Comparison of ENCODE assay signal across 12 cellular contexts in genomic region chr10:80136134-80136571, GRCh38. TPM values are rescaled to one million over a fixed set of nuclear protein-coding genes. Genes with fewer than 3 reads are reported as not detected.
A peak's percentile ranks its signal among the peaks of the same experiment; 100 is the strongest.
DNase-seq lines count a peak whose midpoint lies in the region; ATAC-seq and TF ChIP-seq lines count a peak whose summit lies in the region.
"Had no signal": no experiment of that assay in that cellular context is flagged by ENCODE, and none has a peak within 500 bp of the region (broad histone marks: within the 10 kb centered on the region; RNA-seq: fewer than 3 reads in every experiment).

No MANE protein-coding gene starts in this region.

- H3K9me3 ChIP-seq in SJSA1 (replicated peaks): no peaks in the 10 kb centered on the region

- H3K27ac Mint-ChIP-seq in stimulated activated naive CD8-positive, alpha-beta T cell treated with anti-CD3 and anti-CD28 coated beads, Interleukin-15, amount 100 ng/mL, for 72 hours: no peak overlapping the region
- H3K27ac Mint-ChIP-seq: effector memory CD8-positive, alpha-beta T cell had no signal

- H3K4me1 ChIP-seq in SJSA1 (replicated peaks) (peaks cover 25% of the 10 kb centered on the region), foreskin keratinocyte (no peaks in the 10 kb centered on the region)

- no peak overlapping the region for H3K4me3 Mint-ChIP-seq in stimulated activated naive CD8-positive, alpha-beta T cell treated with anti-CD3 and anti-CD28 coated beads, Interleukin-15, amount 100 ng/mL, for 72 hours
- H3K4me3 Mint-ChIP-seq: effector memory CD8-positive, alpha-beta T cell had no signal

- no peak overlapping the region for H3K4me3 ChIP-seq in SJSA1
- no peak overlapping the region for H3K4me3 ChIP-seq in retinal pigment epithelial cell (ENCODE audit: low read length)

- DNase-seq in AG20443 (ENCODE audit: low spot score) (peak; percentile 87), SJSA1 (ENCODE audit: low read depth in 1 of 2, low spot score in 2 of 2) (peak; percentile 70 to 75), foreskin keratinocyte (no peak), retinal pigment epithelial cell (ENCODE audit: low read depth) (peak; percentile 30), iPS-NIHi7 (ENCODE audit: extremely low spot score) (no peak)
- no peak for DNase-seq in activated CD4-positive, alpha-beta T cell treated with anti-CD3 and anti-CD28 coated beads, Interleukin-2, amount 50 U/mL, for 48 hours
- no peak for DNase-seq in stimulated activated naive CD8-positive, alpha-beta T cell treated with anti-CD3 and anti-CD28 coated beads, Interleukin-15, amount 100 ng/mL, for 72 hours
- DNase-seq: effector memory CD8-positive, alpha-beta T cell; midbrain; stimulated activated CD4-positive, alpha-beta T cell treated with anti-CD3 and anti-CD28 coated beads, Interleukin-2, amount 100 ng/mL, for 24 hours had no signal

- ATAC-seq in foreskin keratinocyte (peak; percentile 41), GM18867 (IDR thresholded peaks at IDR 0.05; ENCODE audit: unreplicated experiment) (no peak)
- ATAC-seq in stimulated activated naive CD8-positive, alpha-beta T cell treated with anti-CD3 and anti-CD28 coated beads, Interleukin-15, amount 100 ng/mL, for 72 hours: no peak
- ATAC-seq: effector memory CD8-positive, alpha-beta T cell had no signal

- H3K4me1 Mint-ChIP-seq in stimulated activated naive CD8-positive, alpha-beta T cell treated with anti-CD3 and anti-CD28 coated beads, Interleukin-15, amount 100 ng/mL, for 72 hours: peaks cover 7% of the 10 kb centered on the region

- no peaks in the 10 kb centered on the region for H3K36me3 ChIP-seq in SJSA1

- H3K27me3 Mint-ChIP-seq in stimulated activated naive CD8-positive, alpha-beta T cell treated with anti-CD3 and anti-CD28 coated beads, Interleukin-15, amount 100 ng/mL, for 72 hours: peaks cover 46% of the 10 kb centered on the region

- TF ChIP-seq CTCF in foreskin keratinocyte (conservative IDR thresholded peaks at IDR 0.05) (no peak), retinal pigment epithelial cell (conservative IDR thresholded peaks at IDR 0.05; ENCODE audit: low read depth, low read length) (no peak)

- H3K27ac ChIP-seq in SJSA1 (no peak overlapping the region), foreskin keratinocyte (no peak overlapping the region)

- H3K27me3 ChIP-seq in SJSA1 (replicated peaks): peaks cover 14% of the 10 kb centered on the region
- peaks cover 46% of the 10 kb centered on the region for H3K27me3 ChIP-seq in foreskin keratinocyte

- no peaks in the 10 kb centered on the region for H3K9me3 Mint-ChIP-seq in stimulated activated naive CD8-positive, alpha-beta T cell treated with anti-CD3 and anti-CD28 coated beads, Interleukin-15, amount 100 ng/mL, for 72 hours
- H3K9me3 Mint-ChIP-seq: effector memory CD8-positive, alpha-beta T cell had no signal

RNA-seq across cellular contexts. Expression of gene PLAC9, which starts 3.6 kb away (rescaled TPM):
- not detected in 2 replicates for total RNA-seq in SJSA1 (2014; rRNA removed; shearing (Covaris generic))
- not detected in 2 replicates for total RNA-seq in foreskin keratinocyte
- polyA plus RNA-seq in foreskin keratinocyte: not detected in 2 replicates
- total RNA-seq: T-helper 1 cell treated with Interleukin-12 subunit alpha and Interleukin-12 subunit beta and Interleukin-4 antibody, amounts not matched to agents 30 ng/mL and 1 ng/mL, for 36 hours had no signal

RNA-seq across cellular contexts. Expression of gene TMEM254, which starts 57.7 kb away (rescaled TPM):
- 0.25 and 9.0 TPM in 2 replicates for total RNA-seq in SJSA1 (2014; rRNA removed; shearing (Covaris generic))
- total RNA-seq in foreskin keratinocyte: 10.3 and 11.7 TPM in 2 replicates
- polyA plus RNA-seq in foreskin keratinocyte: 12.0 and 15.3 TPM in 2 replicates

Comparison
In these comparisons a context has a peak if more than half of its experiments do, and no peak if none do; other contexts are left out.
1. DNase-seq: peak in AG20443 (single experiment), SJSA1 (2 of 2) and retinal pigment epithelial cell (single experiment); none in foreskin keratinocyte (0 of 2), activated CD4-positive, alpha-beta T cell treated with anti-CD3 and anti-CD28 coated beads, Interleukin-2, amount 50 U/mL, for 48 hours (0 of 2), stimulated activated naive CD8-positive, alpha-beta T cell treated with anti-CD3 and anti-CD28 coated beads, Interleukin-15, amount 100 ng/mL, for 72 hours (0 of 2) and iPS-NIHi7 (single experiment).